Comparison of ENCODE assay signal across 15 cellular contexts in the genomic region with DNA sequence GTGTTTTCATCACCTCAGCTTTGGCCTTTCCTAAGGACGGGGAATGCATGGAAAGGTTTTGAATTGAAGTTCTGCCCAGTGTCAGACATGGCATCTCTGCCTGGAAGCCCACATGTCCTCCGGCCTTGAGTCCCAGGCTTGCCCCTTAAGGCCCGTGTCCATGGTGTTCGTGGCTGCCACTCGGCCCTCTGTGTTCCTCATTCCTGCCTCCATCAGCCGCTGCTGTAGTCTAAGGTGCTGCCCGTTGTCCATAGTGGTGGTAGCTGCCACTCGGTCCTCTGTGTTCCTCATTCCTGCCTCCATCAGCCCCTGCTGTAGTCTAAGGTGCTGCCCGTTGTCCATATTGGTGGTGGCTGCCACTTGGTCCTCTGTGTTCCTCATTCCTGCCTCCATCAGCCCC.
"Had no signal": no experiment of that assay in that cellular context is flagged by ENCODE, and none has a peak within 500 bp of the region (broad histone marks: within the 10 kb centered on the region; RNA-seq: fewer than 3 reads in every experiment).

No MANE protein-coding gene starts in this region.

- ATAC-seq: left lobe of liver; stimulated activated naive B cell treated with anti-CD40 and anti-IgM and Interleukin-4, amounts not matched to agents 10 μg/mL and 1 μg/mL and 100 μg/mL, for 72 hours had no signal

- H3K4me3 ChIP-seq: hepatocyte, mucosa of descending colon, right atrium auricular region, sigmoid colon, skin epidermis, testis, tibial nerve had no signal

- H3K4me1 ChIP-seq: right atrium auricular region, sigmoid colon, testis, tibial nerve had no signal

- H3K27ac ChIP-seq: hepatocyte, right atrium auricular region, sigmoid colon, skin epidermis, testis, tibial nerve had no signal

- H3K36me3 ChIP-seq: right atrium auricular region, sigmoid colon, tibial nerve had no signal

- H3K9me3 ChIP-seq: mucosa of descending colon, right atrium auricular region, sigmoid colon, testis had no signal

- H3K27me3 ChIP-seq: hepatocyte, right atrium auricular region, testis, tibial nerve had no signal

- DNase-seq: foreskin melanocyte; kidney glomerular epithelial cell; mammary epithelial cell; mucosa of descending colon; sigmoid colon; stimulated activated CD4-positive, alpha-beta T cell treated with anti-CD3 and anti-CD28 coated beads, Interleukin-2, amount 100 ng/mL, for 24 hours; stimulated activated CD4-positive, alpha-beta T cell treated with anti-CD3 and anti-CD28 coated beads, Interleukin-4, amount 100 ng/mL, for 4 hours; stimulated activated naive B cell treated with anti-CD40 and anti-IgM and Interleukin-4, amounts not matched to agents 10 μg/mL and 1 μg/mL and 100 μg/mL, for 72 hours; stimulated activated naive CD8-positive, alpha-beta T cell treated with anti-CD3 and anti-CD28 coated beads, Interleukin-15, amount 100 ng/mL, for 72 hours; testis had no signal
